18 cellular contexts compared by ENCODE assay signal in genomic region chr6:71367763-71368162, GRCh38.
DNase-seq lines count a peak whose midpoint lies in the region; ATAC-seq and TF ChIP-seq lines count a peak whose summit lies in the region.
"Had no signal": no experiment of that assay in that cellular context is flagged by ENCODE, and none has a peak within 500 bp of the region (broad histone marks: within the 10 kb centered on the region; RNA-seq: fewer than 3 reads in every experiment).

No MANE protein-coding gene starts in this region.

- no peaks in the 10 kb centered on the region for H3K9me3 ChIP-seq in HAP-1
- H3K9me3 ChIP-seq in mesodermal cell (ENCODE audit: control insufficient read depth, low read length) = no peaks in the 10 kb centered on the region
- H3K9me3 ChIP-seq: heart right ventricle had no signal

- no TSS peak for BruUV-seq in Calu3 (replicated peaks; lab: Mats Ljungman, UMichigan)

- no peak overlapping the region for H3K4me3 ChIP-seq in HAP-1
- no peak overlapping the region for H3K4me3 ChIP-seq in mesodermal cell (ENCODE audit: extremely low read depth, insufficient read depth, low read length, poor library complexity, severe bottlenecking)
- H3K4me3 ChIP-seq: cardiac muscle cell, heart right ventricle had no signal

- H3K27ac Mint-ChIP-seq in Calu3 (ENCODE audit: unreplicated experiment) (peak overlapping the region; percentile 79), WTC11 (peak overlapping the region; percentile 87; the same call in 1 of the 2 replicates)
- H3K27ac Mint-ChIP-seq: activated CD4-positive, alpha-beta memory T cell treated with anti-CD3 and anti-CD28 coated beads for 36 hours; CD4-positive, alpha-beta memory T cell; natural killer cell treated with Interleukin-12 subunit alpha and Interleukin-12 subunit beta and Interleukin-15 and Interleukin-18, amount 100 ng/mL, for 72 hours; stimulated activated naive CD8-positive, alpha-beta T cell treated with anti-CD3 and anti-CD28 coated beads, Interleukin-15, Interleukin-2, amounts not matched to agents 100 ng/mL and 50 ng/mL, for 24 hours; T-helper 2 cell treated with Interferon-gamma antibody and Interleukin-4, amounts not matched to agents 5 μg/mL and 100 μg/mL, for 36 hours had no signal

- H3K4me1 ChIP-seq in HAP-1 (peaks cover 3% of the 10 kb centered on the region; the same call in 1 of the 2 replicates), mesodermal cell (ENCODE audit: control insufficient read depth, insufficient read depth, low read length, poor library complexity, severe bottlenecking) (peaks cover 13% of the 10 kb centered on the region)

- H3K9me3 Mint-ChIP-seq in Calu3 (ENCODE audit: low read depth, unreplicated experiment) (peaks cover 6% of the 10 kb centered on the region), WTC11 (peaks cover 5% of the 10 kb centered on the region; the same call in 1 of the 2 replicates)
- H3K9me3 Mint-ChIP-seq: activated CD4-positive, alpha-beta memory T cell treated with anti-CD3 and anti-CD28 coated beads for 36 hours; CD4-positive, alpha-beta memory T cell; natural killer cell treated with Interleukin-12 subunit alpha and Interleukin-12 subunit beta and Interleukin-15 and Interleukin-18, amount 100 ng/mL, for 72 hours; stimulated activated naive CD8-positive, alpha-beta T cell treated with anti-CD3 and anti-CD28 coated beads, Interleukin-15, Interleukin-2, amounts not matched to agents 100 ng/mL and 50 ng/mL, for 24 hours; T-helper 2 cell treated with Interferon-gamma antibody and Interleukin-4, amounts not matched to agents 5 μg/mL and 100 μg/mL, for 36 hours had no signal

- H3K4me3 Mint-ChIP-seq in Calu3 (ENCODE audit: low read depth, unreplicated experiment) (no peak overlapping the region), WTC11 (no peak overlapping the region)
- H3K4me3 Mint-ChIP-seq: activated CD4-positive, alpha-beta memory T cell treated with anti-CD3 and anti-CD28 coated beads for 36 hours; CD4-positive, alpha-beta memory T cell; natural killer cell treated with Interleukin-12 subunit alpha and Interleukin-12 subunit beta and Interleukin-15 and Interleukin-18, amount 100 ng/mL, for 72 hours; stimulated activated naive CD8-positive, alpha-beta T cell treated with anti-CD3 and anti-CD28 coated beads, Interleukin-15, Interleukin-2, amounts not matched to agents 100 ng/mL and 50 ng/mL, for 24 hours; T-helper 2 cell treated with Interferon-gamma antibody and Interleukin-4, amounts not matched to agents 5 μg/mL and 100 μg/mL, for 36 hours had no signal

- POLR2A ChIA-PET in WTC11 (lab: Charles Lee) = no interaction called here

- H3K27ac ChIP-seq in mesodermal cell (ENCODE audit: low read depth, low read length, severe bottlenecking) = peak overlapping the region; percentile 34
- H3K27ac ChIP-seq: cardiac muscle cell had no signal

- TF ChIP-seq CTCF in Calu3 (IDR thresholded peaks at IDR 0.05; ENCODE audit: unreplicated experiment) (no peak), WTC11 (IDR thresholded peaks at IDR 0.05) (no peak)

- WGBS in mesodermal cell (ENCODE audit: insufficient coverage in 2 of 2), 2 experiments = 92 to 100% methylated on average over 1 to 2 of the region's 3 CpGs

- DNase-seq in Calu3 (no peak), HAP-1 (ENCODE audit: low spot score in 2 of 2) (peak; percentile 25 to 48), WTC11 (ENCODE audit: low spot score) (no peak), mesenteric fat pad (ENCODE audit: low spot score) (no peak)
- DNase-seq: activated CD4-positive, alpha-beta memory T cell treated with anti-CD3 and anti-CD28 coated beads for 36 hours; activated gamma-delta T cell; CD4-positive, alpha-beta memory T cell; heart right ventricle; left cardiac atrium; NCI-H524; RPMI8226 had no signal

- H3K36me3 Mint-ChIP-seq in Calu3 (ENCODE audit: insufficient read depth, unreplicated experiment) (peaks cover 87% of the 10 kb centered on the region), WTC11 (no peaks in the 10 kb centered on the region)
- H3K36me3 Mint-ChIP-seq: activated CD4-positive, alpha-beta memory T cell treated with anti-CD3 and anti-CD28 coated beads for 36 hours; CD4-positive, alpha-beta memory T cell; natural killer cell treated with Interleukin-12 subunit alpha and Interleukin-12 subunit beta and Interleukin-15 and Interleukin-18, amount 100 ng/mL, for 72 hours had no signal

- intact Hi-C loops in Calu3 (cut with micrococcal nuclease; ENCODE audit: unreplicated experiment) = no loop called here

- H3K36me3 ChIP-seq in HAP-1 (replicated peaks) = no peaks in the 10 kb centered on the region
- H3K36me3 ChIP-seq in mesodermal cell (ENCODE audit: control insufficient read depth, insufficient read depth, low read length) = peaks cover 62% of the 10 kb centered on the region
- H3K36me3 ChIP-seq: cardiac muscle cell had no signal

- in situ Hi-C loops in HAP-1 (cut with MboI; ENCODE audit: low sequenced_read_pairs) = no loop called here

- H3K27me3 Mint-ChIP-seq in Calu3 (ENCODE audit: unreplicated experiment) (no peaks in the 10 kb centered on the region), WTC11 (ENCODE audit: low read depth) (no peaks in the 10 kb centered on the region)

- H3K4me1 Mint-ChIP-seq in Calu3 (ENCODE audit: low read depth, unreplicated experiment) = peaks cover 28% of the 10 kb centered on the region
- H3K4me1 Mint-ChIP-seq in WTC11 = peaks cover 16% of the 10 kb centered on the region

- ATAC-seq in WTC11 (no peak), HG02571 (IDR thresholded peaks at IDR 0.05; ENCODE audit: unreplicated experiment) (no peak), HG03139 (IDR thresholded peaks at IDR 0.05; ENCODE audit: unreplicated experiment) (no peak)
- ATAC-seq: heart right ventricle; left cardiac atrium; natural killer cell treated with Interleukin-12 subunit alpha and Interleukin-12 subunit beta and Interleukin-15 and Interleukin-18, amount 100 ng/mL, for 72 hours had no signal

- CTCF ChIA-PET in Calu3 (lab: Charles Lee) = no interaction called here
- CTCF ChIA-PET in WTC11 (lab: Charles Lee) = no interaction called here

- H3K27me3 ChIP-seq in HAP-1 (ENCODE audit: low read depth) = no peaks in the 10 kb centered on the region
- H3K27me3 ChIP-seq: cardiac muscle cell, heart right ventricle had no signal

TF ChIP-seq in WTC11, 78 proteins besides CTCF, POLR2A, EP300 and RAD21:
- 0 out of 2 replicates have a peak, but pooled peaks have one; percentile 52 for TF ChIP-seq TP53 (CRISPR knock-in tag; IDR thresholded peaks at IDR 0.05)
- no peak for TF ChIP-seq SMAD4 (CRISPR knock-in tag; IDR thresholded peaks at IDR 0.05)

Comparison
In these comparisons a context has a peak if more than half of its experiments do, and no peak if none do; other contexts are left out.
1. DNase-seq: peak in HAP-1 (2 of 2); none in Calu3 (single experiment), WTC11 (single experiment) and mesenteric fat pad (single experiment).